Comparison of ENCODE assay signal across 9 cellular contexts in genomic region chr18:27017901-27018500, GRCh38.
DNase-seq lines count a peak whose midpoint lies in the region; ATAC-seq, FAIRE-seq and TF ChIP-seq lines count a peak whose summit lies in the region.
"Had no signal": no experiment of that assay in that cellular context is flagged by ENCODE, and none has a peak within 500 bp of the region (broad histone marks: within the 10 kb centered on the region; RNA-seq: fewer than 3 reads in every experiment).

No MANE protein-coding gene starts in this region.

- H3F3A ChIP-seq in OCI-LY1 (ENCODE audit: insufficient read depth, low read length): no peaks in the 10 kb centered on the region

- H3K27ac ChIP-seq in OCI-LY1 (ENCODE audit: low read depth, low read length, poor library complexity, severe bottlenecking): no peak overlapping the region

- ATAC-seq in GM19468 (IDR thresholded peaks at IDR 0.05; ENCODE audit: extremely low read depth, unreplicated experiment): peak; percentile 34
- ATAC-seq in HG03095 (IDR thresholded peaks at IDR 0.05; ENCODE audit: unreplicated experiment): no peak
- ATAC-seq in GM18517 (IDR thresholded peaks at IDR 0.05; ENCODE audit: unreplicated experiment): no peak

- H3K79me2 ChIP-seq in OCI-LY1 (ENCODE audit: insufficient read depth, low read length): no peaks in the 10 kb centered on the region

- no peaks in the 10 kb centered on the region for H3K9me3 ChIP-seq in OCI-LY1 (ENCODE audit: low read length)

- peak; percentile 39 for DNase-seq in ACHN
- peak; percentile 1 for DNase-seq in fibroblast of the aortic adventitia (ENCODE audit: low read depth)
- DNase-seq in urothelium cell line (ENCODE audit: low spot score): peak; percentile 3
- no peak for DNase-seq in activated CD4-positive, alpha-beta T cell treated with anti-CD3 and anti-CD28 coated beads, Interleukin-2, amount 10 ng/mL, durations not matched to agents 7 days and 5 days

- H3K36me3 Mint-ChIP-seq in activated CD4-positive, alpha-beta T cell treated with anti-CD3 and anti-CD28 coated beads, Interleukin-2, amount 10 ng/mL, durations not matched to agents 7 days and 5 days (ENCODE audit: low read depth): no peaks in the 10 kb centered on the region
- H3K36me3 Mint-ChIP-seq: activated naive CD4-positive, alpha-beta T cell treated with anti-CD3 and anti-CD28 coated beads, Interleukin-2, amount 50 U/mL, for 24 hours had no signal

- no peak overlapping the region for H2AFZ ChIP-seq in OCI-LY1 (ENCODE audit: low read length)

- in situ Hi-C loops in ACHN (cut with HindIII; ENCODE audit: low pct_ligation_motif_present, low pct_unique_long_range_greater_than_20kb, low sequenced_read_pairs): no loop called here

- H3K9ac ChIP-seq in OCI-LY1 (ENCODE audit: low read length): no peak overlapping the region

- H3K36me3 ChIP-seq in OCI-LY1 (ENCODE audit: insufficient read depth, low read length): no peaks in the 10 kb centered on the region

- POLR2A ChIA-PET in activated CD4-positive, alpha-beta T cell treated with anti-CD3 and anti-CD28 coated beads, Interleukin-2, amount 10 ng/mL, durations not matched to agents 7 days and 5 days (lab: Charles Lee): no interaction called here

- H3K27me3 Mint-ChIP-seq in activated CD4-positive, alpha-beta T cell treated with anti-CD3 and anti-CD28 coated beads, Interleukin-2, amount 10 ng/mL, durations not matched to agents 7 days and 5 days: no peaks in the 10 kb centered on the region
- H3K27me3 Mint-ChIP-seq: activated naive CD4-positive, alpha-beta T cell treated with anti-CD3 and anti-CD28 coated beads, Interleukin-2, amount 50 U/mL, for 24 hours had no signal

- no peaks in the 10 kb centered on the region for H3K9me3 Mint-ChIP-seq in activated CD4-positive, alpha-beta T cell treated with anti-CD3 and anti-CD28 coated beads, Interleukin-2, amount 10 ng/mL, durations not matched to agents 7 days and 5 days
- H3K9me3 Mint-ChIP-seq: activated naive CD4-positive, alpha-beta T cell treated with anti-CD3 and anti-CD28 coated beads, Interleukin-2, amount 50 U/mL, for 24 hours had no signal

- no peak overlapping the region for H3K4me2 ChIP-seq in OCI-LY1 (ENCODE audit: low read length)

- H3K9me2 ChIP-seq in OCI-LY1 (ENCODE audit: low read depth, low read length): no peaks in the 10 kb centered on the region

- H3K4me3 ChIP-seq in OCI-LY1 (ENCODE audit: low read depth, low read length, poor library complexity, severe bottlenecking) (no peak overlapping the region), fibroblast of the aortic adventitia (ENCODE audit: low read depth, low read length) (no peak overlapping the region)

- no peaks in the 10 kb centered on the region for H3K27me3 ChIP-seq in OCI-LY1 (ENCODE audit: insufficient read depth, low read length)

- H3K27ac Mint-ChIP-seq in activated CD4-positive, alpha-beta T cell treated with anti-CD3 and anti-CD28 coated beads, Interleukin-2, amount 10 ng/mL, durations not matched to agents 7 days and 5 days: no peak overlapping the region
- H3K27ac Mint-ChIP-seq: activated naive CD4-positive, alpha-beta T cell treated with anti-CD3 and anti-CD28 coated beads, Interleukin-2, amount 50 U/mL, for 24 hours had no signal

- no peak overlapping the region for H3K4me3 Mint-ChIP-seq in activated CD4-positive, alpha-beta T cell treated with anti-CD3 and anti-CD28 coated beads, Interleukin-2, amount 10 ng/mL, durations not matched to agents 7 days and 5 days
- H3K4me3 Mint-ChIP-seq: activated naive CD4-positive, alpha-beta T cell treated with anti-CD3 and anti-CD28 coated beads, Interleukin-2, amount 50 U/mL, for 24 hours had no signal

- H4K20me1 ChIP-seq in OCI-LY1 (ENCODE audit: insufficient read depth, low read length): no peaks in the 10 kb centered on the region

- CTCF ChIA-PET in activated CD4-positive, alpha-beta T cell treated with anti-CD3 and anti-CD28 coated beads, Interleukin-2, amount 10 ng/mL, durations not matched to agents 7 days and 5 days (lab: Charles Lee): no interaction called here

- peak; percentile 79 for TF ChIP-seq CTCF in OCI-LY1 (IDR thresholded peaks at IDR 0.05; ENCODE audit: low read length)
- TF ChIP-seq CTCF in fibroblast of the aortic adventitia (IDR thresholded peaks at IDR 0.05; ENCODE audit: insufficient read depth, low read length): peak; percentile 31

- H3K4me1 ChIP-seq in OCI-LY1 (ENCODE audit: insufficient read depth, low read length, severe bottlenecking): no peaks in the 10 kb centered on the region

- H3K4me1 Mint-ChIP-seq in activated CD4-positive, alpha-beta T cell treated with anti-CD3 and anti-CD28 coated beads, Interleukin-2, amount 10 ng/mL, durations not matched to agents 7 days and 5 days: no peaks in the 10 kb centered on the region
- H3K4me1 Mint-ChIP-seq: activated naive CD4-positive, alpha-beta T cell treated with anti-CD3 and anti-CD28 coated beads, Interleukin-2, amount 50 U/mL, for 24 hours had no signal

- FAIRE-seq in urothelium cell line (lab: Jason Lieb, UNC): no peak
